In the genomic region with DNA sequence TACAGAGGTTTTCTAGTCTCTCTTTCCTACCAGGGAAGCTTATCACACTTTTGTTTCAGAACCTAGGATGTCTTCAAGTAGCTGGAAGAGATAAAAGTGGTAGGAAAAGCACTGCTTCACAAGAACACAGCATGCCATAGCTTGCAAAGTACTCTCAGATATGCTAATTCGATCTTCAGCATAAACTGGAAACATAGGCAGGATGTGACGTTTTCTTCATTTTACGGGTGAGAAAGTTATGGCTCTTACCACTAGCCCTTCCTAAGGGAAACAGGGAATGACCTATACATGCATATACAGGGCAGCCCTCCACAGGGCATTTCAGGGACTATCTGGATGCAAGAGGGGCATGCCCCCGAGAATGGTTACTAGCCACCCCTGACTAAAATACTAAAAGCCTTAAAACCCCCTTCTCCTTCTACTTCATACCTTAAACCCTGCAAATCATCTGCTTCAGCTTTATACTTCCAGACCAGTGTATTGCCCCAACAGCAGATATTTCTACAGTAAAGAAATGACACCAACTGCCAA, we compare ENCODE assay signal across 19 cellular contexts. TPM values are rescaled to one million over a fixed set of nuclear protein-coding genes. Genes with fewer than 3 reads are reported as not detected.
DNase-seq lines count a peak whose midpoint lies in the region; ATAC-seq, FAIRE-seq and TF ChIP-seq lines count a peak whose summit lies in the region.
"Had no signal": no experiment of that assay in that cellular context is flagged by ENCODE, and none has a peak within 500 bp of the region (broad histone marks: within the 10 kb centered on the region; RNA-seq: fewer than 3 reads in every experiment).

No MANE protein-coding gene starts in this region.

- POLR2A ChIA-PET in Caco-2 (lab: Charles Lee): interaction anchor here (3.8 kb wide), 1 partner anchor 23 kb away, joined by 39 read pairs; a partner anchor contains a TSS
- POLR2A ChIA-PET in CD4-positive, alpha-beta memory T cell (lab: Charles Lee; ENCODE audit: partially characterized antibody): no interaction called here

- peaks cover 17% of the 10 kb centered on the region for H3K36me3 Mint-ChIP-seq in Caco-2 (ENCODE audit: insufficient read depth, unreplicated experiment)
- no peaks in the 10 kb centered on the region for H3K36me3 Mint-ChIP-seq in activated naive CD4-positive, alpha-beta T cell treated with anti-CD3 and anti-CD28 coated beads for 36 hours (ENCODE audit: low read depth)
- H3K36me3 Mint-ChIP-seq in CD4-positive, alpha-beta memory T cell: no peaks in the 10 kb centered on the region

- intact Hi-C loops in Caco-2 (cut with micrococcal nuclease; ENCODE audit: unreplicated experiment) (loop anchor here (1.0 kb wide), 1 partner anchor 23 kb away; no protein-coding TSS in a partner anchor), pancreas (cut with DNase I) (no loop called here)
- intact Hi-C loops in activated naive CD4-positive, alpha-beta T cell treated with anti-CD3 and anti-CD28 coated beads for 36 hours (cut with micrococcal nuclease): no loop called here
- intact Hi-C loops in CD4-positive, alpha-beta memory T cell (cut with micrococcal nuclease): no loop called here

- H3K27ac ChIP-seq in Peyer's patch: peak overlapping the region in 3 of 4 donors; percentile 73 to 97 (median 93)
- peak overlapping the region; percentile 99 for H3K27ac ChIP-seq in epithelial cell of prostate
- peak overlapping the region; percentile 1 to 92 (median 65) for H3K27ac ChIP-seq in pancreas
- H3K27ac ChIP-seq in CD4-positive, alpha-beta memory T cell (ENCODE audit: low read depth, low read length): no peak overlapping the region

- CTCF ChIA-PET in Caco-2 (lab: Charles Lee): interaction anchor here (1.0 kb wide), 1 partner anchor 23 kb away, joined by 3 read pairs; a partner anchor contains a TSS
- CTCF ChIA-PET in activated naive CD4-positive, alpha-beta T cell treated with anti-CD3 and anti-CD28 coated beads for 36 hours (lab: Charles Lee): interaction anchor here (1.4 to 2.2 kb wide), 2 partner anchors 18 to 25 kb away, joined by 3 to 7 read pairs; no protein-coding TSS in a partner anchor
- CTCF ChIA-PET in CD4-positive, alpha-beta memory T cell (lab: Charles Lee; ENCODE audit: partially characterized antibody): interaction anchor here (1.0 to 1.7 kb wide), 2 partner anchors 16 to 26 kb away, joined by 3 to 4 read pairs; no protein-coding TSS in a partner anchor

- no peaks in the 10 kb centered on the region; the same call in 1 of the 2 replicates for H3K36me3 ChIP-seq in Caco-2 (ENCODE audit: control insufficient read depth, insufficient read depth, low read length)
- no peaks in the 10 kb centered on the region for H3K36me3 ChIP-seq in Peyer's patch
- H3K36me3 ChIP-seq in pancreas: no peaks in the 10 kb centered on the region
- H3K36me3 ChIP-seq in CD4-positive, alpha-beta memory T cell (ENCODE audit: insufficient read depth, low read length): no peaks in the 10 kb centered on the region

- H3K9me3 ChIP-seq in Caco-2: no peaks in the 10 kb centered on the region
- H3K9me3 ChIP-seq in Peyer's patch: no peaks in the 10 kb centered on the region
- no peaks in the 10 kb centered on the region for H3K9me3 ChIP-seq in pancreas
- H3K9me3 ChIP-seq in CD4-positive, alpha-beta memory T cell (ENCODE audit: control insufficient read depth in 1 of 2, low read length in 2 of 2): no peaks in the 10 kb centered on the region

- H3K9me3 Mint-ChIP-seq in Caco-2 (ENCODE audit: unreplicated experiment): no peaks in the 10 kb centered on the region
- H3K9me3 Mint-ChIP-seq in activated naive CD4-positive, alpha-beta T cell treated with anti-CD3 and anti-CD28 coated beads for 36 hours: no peaks in the 10 kb centered on the region
- H3K9me3 Mint-ChIP-seq in CD4-positive, alpha-beta memory T cell: no peaks in the 10 kb centered on the region
- H3K9me3 Mint-ChIP-seq: activated T-cell treated with anti-CD3 and anti-CD28 coated beads, Interleukin-2, amount 50 U/mL, for 4 hours; central memory CD8-positive, alpha-beta T cell had no signal

- no peak for TF ChIP-seq POLR2A in Peyer's patch (IDR thresholded peaks at IDR 0.05)

- DNase-seq in Caco-2: no peak
- DNase-seq in Peyer's patch: no peak
- DNase-seq in epithelial cell of prostate (ENCODE audit: low read depth, low spot score): no peak
- no peak for DNase-seq in pancreas
- DNase-seq in GM13977 (ENCODE audit: low spot score): no peak
- no peak for DNase-seq in activated naive CD4-positive, alpha-beta T cell treated with anti-CD3 and anti-CD28 coated beads for 36 hours
- no peak for DNase-seq in CD4-positive, alpha-beta memory T cell
- DNase-seq: activated CD4-positive, alpha-beta T cell treated with anti-CD3 and anti-CD28 coated beads, Interleukin-2, amount 50 U/mL, for 48 hours; activated T-cell treated with anti-CD3 and anti-CD28 coated beads, Interleukin-2, amount 50 U/mL, for 4 hours; NCI-H1694 treated with DMSO at 0.1 percent for 48 hours; NCI-H510A treated with DMSO at 0.1 percent for 48 hours; retina had no signal

- in situ Hi-C loops in GM13977 (cut with MboI; ENCODE audit: low pct_unique_long_range_greater_than_20kb, low sequenced_read_pairs, unreplicated experiment): no loop called here

- peaks cover 57% of the 10 kb centered on the region for H3K4me1 Mint-ChIP-seq in Caco-2 (ENCODE audit: low read depth, unreplicated experiment)
- no peaks in the 10 kb centered on the region for H3K4me1 Mint-ChIP-seq in activated naive CD4-positive, alpha-beta T cell treated with anti-CD3 and anti-CD28 coated beads for 36 hours (ENCODE audit: low read depth)
- H3K4me1 Mint-ChIP-seq in CD4-positive, alpha-beta memory T cell: no peaks in the 10 kb centered on the region
- H3K4me1 Mint-ChIP-seq: central memory CD8-positive, alpha-beta T cell had no signal

- no peak for TF ChIP-seq CTCF in Caco-2 (IDR thresholded peaks at IDR 0.05; ENCODE audit: insufficient read depth in 1 of 2, low read depth in 1 of 2, low read length in 1 of 2, severe bottlenecking in 1 of 2, unreplicated experiment in 1 of 2)
- TF ChIP-seq CTCF in Peyer's patch (IDR thresholded peaks at IDR 0.05): no peak
- TF ChIP-seq CTCF in pancreas (IDR thresholded peaks at IDR 0.05): no peak
- TF ChIP-seq CTCF in GM13977 (IDR thresholded peaks at IDR 0.05; ENCODE audit: extremely low read depth, insufficient read depth, missing control alignments): no peak

- H3K27me3 Mint-ChIP-seq in Caco-2 (ENCODE audit: insufficient read depth, unreplicated experiment): no peaks in the 10 kb centered on the region
- peaks cover 24% of the 10 kb centered on the region for H3K27me3 Mint-ChIP-seq in activated naive CD4-positive, alpha-beta T cell treated with anti-CD3 and anti-CD28 coated beads for 36 hours (ENCODE audit: low read depth)
- H3K27me3 Mint-ChIP-seq in CD4-positive, alpha-beta memory T cell: peaks cover 38 to 55% of the 10 kb centered on the region in 2 donors

- no TSS peak for BruUV-seq in Caco-2 (replicated peaks; lab: Mats Ljungman, UMichigan)

- H3K27me3 ChIP-seq in Caco-2 (replicated peaks; ENCODE audit: control insufficient read depth, insufficient read depth, low read length): no peaks in the 10 kb centered on the region
- H3K27me3 ChIP-seq in Peyer's patch: no peaks in the 10 kb centered on the region
- no peaks in the 10 kb centered on the region for H3K27me3 ChIP-seq in pancreas
- peaks cover 15% of the 10 kb centered on the region for H3K27me3 ChIP-seq in CD4-positive, alpha-beta memory T cell (ENCODE audit: insufficient read depth, low read length)

- H3K4me1 ChIP-seq in Caco-2: peaks cover 76% of the 10 kb centered on the region
- H3K4me1 ChIP-seq in Peyer's patch: peaks cover 0 to 34% (median 3%) of the 10 kb centered on the region in 4 donors
- H3K4me1 ChIP-seq in pancreas: peaks cover 34 to 61% (median 51%) of the 10 kb centered on the region in 3 donors
- H3K4me1 ChIP-seq in CD4-positive, alpha-beta memory T cell (ENCODE audit: insufficient read depth, low read length): no peaks in the 10 kb centered on the region

- 13 to 15% methylated on average over 4 of the region's 4 CpGs for WGBS in pancreas, 2 donors

- no peak for FAIRE-seq in pancreas (lab: Jason Lieb, UNC)
- FAIRE-seq: endometrium, HTR-8/SVneo had no signal

- H3K4me3 ChIP-seq in Caco-2 (ENCODE audit: low read depth, low read length): peak overlapping the region; percentile 13; the same call in 1 of the 2 replicates
- peak overlapping the region in 2 of 4 donors; percentile 56 to 67 for H3K4me3 ChIP-seq in Peyer's patch
- H3K4me3 ChIP-seq in pancreas: peak overlapping the region in 2 of 4 donors; percentile 39 to 47
- no peak overlapping the region for H3K4me3 ChIP-seq in CD4-positive, alpha-beta memory T cell (ENCODE audit: low read length in 2 of 2)

- ATAC-seq in pancreas (no peak), GM19455 (IDR thresholded peaks at IDR 0.05; ENCODE audit: unreplicated experiment) (no peak)
- ATAC-seq: activated T-cell treated with anti-CD3 and anti-CD28 coated beads, Interleukin-2, amount 50 U/mL, for 4 hours; SK-N-SH treated with all-trans-retinoic acid at 6 μM for 48 hours had no signal

- H3K27ac Mint-ChIP-seq in Caco-2 (ENCODE audit: unreplicated experiment): peak overlapping the region; percentile 88
- no peak overlapping the region for H3K27ac Mint-ChIP-seq in activated naive CD4-positive, alpha-beta T cell treated with anti-CD3 and anti-CD28 coated beads for 36 hours
- H3K27ac Mint-ChIP-seq in CD4-positive, alpha-beta memory T cell: no peak overlapping the region

- peak overlapping the region; percentile 78 for H3K4me3 Mint-ChIP-seq in Caco-2 (ENCODE audit: unreplicated experiment)
- H3K4me3 Mint-ChIP-seq in activated naive CD4-positive, alpha-beta T cell treated with anti-CD3 and anti-CD28 coated beads for 36 hours: no peak overlapping the region
- H3K4me3 Mint-ChIP-seq in CD4-positive, alpha-beta memory T cell: no peak overlapping the region
- H3K4me3 Mint-ChIP-seq: activated T-cell treated with anti-CD3 and anti-CD28 coated beads, Interleukin-2, amount 50 U/mL, for 4 hours; central memory CD8-positive, alpha-beta T cell had no signal

RNA-seq across cellular contexts. Expression of a gene that starts 2.5 kb away (rescaled TPM):
- total RNA-seq in Caco-2 (2022) (8.7 and 10.4 TPM in 2 replicates), Peyer's patch (10 to 100 TPM in 3 of 4 donors, 1 to 10 TPM in 1; 4.1 to 72.3 (median 56.7) TPM), pancreas (10 to 100 TPM in 4 of 6 donors, 1 to 10 TPM in 2; 7.8 to 26.9 (median 10.1) TPM)
- polyA plus RNA-seq in pancreas: 10 to 100 TPM in 1 of 2 donors, 1 to 10 TPM in 1; 9.4 to 11.7 TPM
- total RNA-seq in activated naive CD4-positive, alpha-beta T cell treated with anti-CD3 and anti-CD28 coated beads for 36 hours: not detected
- under 1 TPM in 1 of 2 experiments, not detected in 1; 0.14 TPM for total RNA-seq in CD4-positive, alpha-beta memory T cell
- polyA plus RNA-seq in CD4-positive, alpha-beta memory T cell: not detected
- total RNA-seq: glomerular endothelial cell had no signal
- polyA plus RNA-seq: neural cell had no signal

RNA-seq across cellular contexts. Expression of a gene that starts 21.0 kb away (rescaled TPM):
- total RNA-seq in Caco-2 (2022) (11.8 and 11.9 TPM in 2 replicates), Peyer's patch (10 to 100 TPM in 2 of 4 donors, 1 to 10 TPM in 2; 7.4 to 12.7 (median 10.2) TPM), pancreas (1 to 10 TPM; 1.8 to 4.0 (median 2.3) TPM)
- 1 to 10 TPM; 1.1 to 2.4 TPM for polyA plus RNA-seq in pancreas
- total RNA-seq in activated naive CD4-positive, alpha-beta T cell treated with anti-CD3 and anti-CD28 coated beads for 36 hours: 1 to 10 TPM; 8.6 to 8.8 TPM
- total RNA-seq in CD4-positive, alpha-beta memory T cell: 10 to 100 TPM in 1 of 2 experiments, 1 to 10 TPM in 1; 9.7 to 10.0 TPM
- polyA plus RNA-seq in CD4-positive, alpha-beta memory T cell: under 1 TPM; 0.47 to 0.48 TPM

RNA-seq across cellular contexts. Expression of a gene that starts 23.0 kb away (rescaled TPM):
- total RNA-seq in Caco-2 (2022): 36.4 and 38.9 TPM in 2 replicates
- 100 to 1,000 TPM in 2 of 4 donors, 10 to 100 TPM in 2; 44.6 to 150 (median 116) TPM for total RNA-seq in Peyer's patch
- 10 to 100 TPM in 3 of 6 donors, 1 to 10 TPM in 3; 4.4 to 19.6 (median 9.9) TPM for total RNA-seq in pancreas
- polyA plus RNA-seq in pancreas: 10 to 100 TPM in 1 of 2 donors, 1 to 10 TPM in 1; 8.0 to 28.5 TPM
- 1 to 10 TPM; 3.4 to 6.2 TPM for total RNA-seq in activated naive CD4-positive, alpha-beta T cell treated with anti-CD3 and anti-CD28 coated beads for 36 hours
- total RNA-seq in CD4-positive, alpha-beta memory T cell: 1 to 10 TPM; 1.4 to 1.9 TPM
- polyA plus RNA-seq in CD4-positive, alpha-beta memory T cell: under 1 TPM; 0.40 to 0.77 TPM

RNA-seq across cellular contexts. Expression of a gene that starts 58.6 kb away (rescaled TPM):
- 93.0 and 99.8 TPM in 2 replicates for total RNA-seq in Caco-2 (2022)
- 10 to 100 TPM in 1 of 4 donors, 1 to 10 TPM in 2, not detected in 1; 5.3 to 18.1 (median 8.6) TPM for total RNA-seq in Peyer's patch
- 1 to 10 TPM; 1.6 to 6.3 (median 3.1) TPM for total RNA-seq in pancreas
- 10 to 100 TPM in 1 of 2 donors, 1 to 10 TPM in 1; 7.0 to 34.1 TPM for polyA plus RNA-seq in pancreas
- total RNA-seq in activated naive CD4-positive, alpha-beta T cell treated with anti-CD3 and anti-CD28 coated beads for 36 hours: 1 to 10 TPM in 1 of 2 experiments, under 1 TPM in 1; 0.81 to 1.1 TPM
- total RNA-seq in CD4-positive, alpha-beta memory T cell: under 1 TPM in 1 of 2 experiments, not detected in 1; 0.35 TPM
- under 1 TPM in 1 of 2 donors, not detected in 1; 0.90 TPM for polyA plus RNA-seq in CD4-positive, alpha-beta memory T cell
- total RNA-seq: glomerular endothelial cell had no signal
- polyA plus RNA-seq: neural cell had no signal

RNA-seq across cellular contexts. Expression of a gene that starts 59.8 kb away (rescaled TPM):
- total RNA-seq in Caco-2 (2022) (0.18 TPM in 1 of 2 replicates, not detected in the other), Peyer's patch (1 to 10 TPM in 1 of 4 donors, under 1 TPM in 2, not detected in 1; 0.85 to 1.5 (median 0.88) TPM), pancreas (not detected)
- not detected for polyA plus RNA-seq in pancreas
- total RNA-seq in activated naive CD4-positive, alpha-beta T cell treated with anti-CD3 and anti-CD28 coated beads for 36 hours: not detected
- total RNA-seq in CD4-positive, alpha-beta memory T cell: not detected
- not detected for polyA plus RNA-seq in CD4-positive, alpha-beta memory T cell
- total RNA-seq: activated T-cell treated with anti-CD3 and anti-CD28 coated beads, Interleukin-2, amount 50 U/mL, for 4 hours; glomerular endothelial cell had no signal
- polyA plus RNA-seq: neural cell had no signal
